Comparison of ENCODE assay signal across 8 cellular contexts in the genomic region with DNA sequence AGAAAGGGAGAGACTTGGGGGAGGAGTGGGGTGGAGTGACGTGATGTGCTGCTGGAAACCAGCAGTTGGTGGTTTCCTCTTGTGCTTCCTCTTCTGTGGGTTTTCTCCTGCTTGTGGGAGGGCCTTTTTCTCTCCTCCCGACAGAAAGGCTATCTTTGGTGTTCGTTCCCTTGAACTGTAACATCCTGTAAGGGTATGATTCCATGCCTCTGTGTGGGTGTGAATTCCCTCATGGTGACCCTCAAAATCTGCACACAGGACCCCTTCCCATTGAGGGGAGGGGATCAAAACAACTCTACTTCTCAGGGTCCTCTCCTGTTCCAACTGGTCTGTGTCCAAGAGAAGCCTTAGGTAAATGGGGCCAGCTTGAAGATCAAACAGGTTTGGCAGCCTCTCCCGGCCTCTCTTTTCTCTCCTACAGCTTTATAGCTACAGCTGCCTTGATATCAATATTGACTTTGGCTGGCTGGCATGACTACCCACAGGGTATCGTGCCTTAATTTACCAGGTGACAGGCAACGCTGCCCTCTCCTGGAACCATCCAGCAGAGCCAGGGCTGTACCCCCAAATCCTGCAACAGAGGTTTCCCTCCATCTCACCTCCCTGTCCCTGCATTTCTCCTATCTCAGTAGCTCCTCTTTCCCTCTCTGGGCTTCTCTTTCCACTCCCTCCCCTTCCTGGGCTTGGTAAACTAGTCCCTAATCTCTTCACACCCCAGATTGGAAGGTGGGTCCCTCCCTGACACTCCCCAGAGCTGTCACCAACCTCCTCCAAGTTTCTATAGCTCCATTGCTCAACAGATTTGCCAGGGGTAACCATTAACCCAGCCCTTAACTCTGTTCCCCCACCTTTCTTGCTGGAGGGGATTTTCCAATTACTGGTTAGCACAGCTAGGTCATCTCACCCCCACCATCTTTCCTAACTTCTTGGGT. TPM values are rescaled to one million over a fixed set of nuclear protein-coding genes. Genes with fewer than 3 reads are reported as not detected.
DNase-seq lines count a peak whose midpoint lies in the region; ATAC-seq and FAIRE-seq lines count a peak whose summit lies in the region.

No MANE protein-coding gene starts in this region.

- peak overlapping the region; percentile 94 to 97 for H3K27ac ChIP-seq in small intestine (ENCODE audit: low read depth in 1 of 2, low read length in 1 of 2)

- FAIRE-seq in small intestine (lab: Jason Lieb, UNC): no peak

- DNase-seq in ELR (ENCODE audit: low read depth): peak; percentile 86
- peak; percentile 96 for DNase-seq in SIG-M5 (lab: John Stamatoyannopoulos, UW)
- DNase-seq in activated naive CD8-positive, alpha-beta T cell treated with anti-CD3 and anti-CD28 coated beads, Interleukin-2, amount 50 U/mL, for 24 hours: peak; percentile 68
- DNase-seq in hepatic stellate cell (ENCODE audit: low spot score): peak; percentile 86
- DNase-seq in small intestine: peak; percentile 95
- DNase-seq in ecto neural progenitor cell (ENCODE audit: low spot score): no peak

- H3K27me3 Mint-ChIP-seq in IgD-negative memory B cell: no peaks in the 10 kb centered on the region
- H3K27me3 Mint-ChIP-seq in activated naive CD8-positive, alpha-beta T cell treated with anti-CD3 and anti-CD28 coated beads, Interleukin-2, amount 50 U/mL, for 24 hours: peaks cover 3% of the 10 kb centered on the region

- H3K9me3 Mint-ChIP-seq in IgD-negative memory B cell: no peaks in the 10 kb centered on the region
- H3K9me3 Mint-ChIP-seq in activated naive CD8-positive, alpha-beta T cell treated with anti-CD3 and anti-CD28 coated beads, Interleukin-2, amount 50 U/mL, for 24 hours: no peaks in the 10 kb centered on the region

- H3K27ac Mint-ChIP-seq in IgD-negative memory B cell: peak overlapping the region; percentile 52 to 95 (median 93)
- H3K27ac Mint-ChIP-seq in activated naive CD8-positive, alpha-beta T cell treated with anti-CD3 and anti-CD28 coated beads, Interleukin-2, amount 50 U/mL, for 24 hours: peak overlapping the region; percentile 83

- H3K4me1 ChIP-seq in small intestine (ENCODE audit: control insufficient read depth in 2 of 2, insufficient read depth in 1 of 2, low read depth in 1 of 2, low read length in 1 of 2): peaks cover 3 to 12% of the 10 kb centered on the region in 2 donors

- H3K4me1 Mint-ChIP-seq in IgD-negative memory B cell: peaks cover 32 to 47% (median 43%) of the 10 kb centered on the region in 3 donors
- H3K4me1 Mint-ChIP-seq in activated naive CD8-positive, alpha-beta T cell treated with anti-CD3 and anti-CD28 coated beads, Interleukin-2, amount 50 U/mL, for 24 hours: peaks cover 65% of the 10 kb centered on the region

- no peak for ATAC-seq in activated naive CD8-positive, alpha-beta T cell treated with anti-CD3 and anti-CD28 coated beads, Interleukin-2, amount 50 U/mL, for 24 hours
- ATAC-seq in GM19328 (IDR thresholded peaks at IDR 0.05; ENCODE audit: unreplicated experiment): no peak

- no peaks in the 10 kb centered on the region for H3K36me3 Mint-ChIP-seq in IgD-negative memory B cell
- H3K36me3 Mint-ChIP-seq in activated naive CD8-positive, alpha-beta T cell treated with anti-CD3 and anti-CD28 coated beads, Interleukin-2, amount 50 U/mL, for 24 hours (ENCODE audit: low read depth): peaks cover 49% of the 10 kb centered on the region

- H3K4me3 ChIP-seq in small intestine (ENCODE audit: low read depth in 1 of 2, low read length in 2 of 2): no peak overlapping the region

- H3K36me3 ChIP-seq in small intestine (ENCODE audit: control insufficient read depth in 2 of 2, insufficient read depth in 2 of 2, low read length in 2 of 2): peaks cover 0 to 2% of the 10 kb centered on the region in 2 donors

- H3K27me3 ChIP-seq in small intestine (ENCODE audit: control insufficient read depth in 2 of 2, insufficient read depth in 2 of 2, low read length in 2 of 2): no peaks in the 10 kb centered on the region

- H3K4me3 Mint-ChIP-seq in IgD-negative memory B cell: peak overlapping the region; percentile 93 to 99 (median 98)
- H3K4me3 Mint-ChIP-seq in activated naive CD8-positive, alpha-beta T cell treated with anti-CD3 and anti-CD28 coated beads, Interleukin-2, amount 50 U/mL, for 24 hours: peak overlapping the region; percentile 97

- 1 to 11% (median 5%) methylated on average over 6 of the region's 6 CpGs for WGBS in small intestine, 3 donors

- H3K9me3 ChIP-seq in small intestine (ENCODE audit: control insufficient read depth, low read depth): no peaks in the 10 kb centered on the region

RNA-seq across cellular contexts. Expression of a gene that starts 1.5 kb away (rescaled TPM):
- 4.2 TPM for polyA plus RNA-seq in IgD-negative memory B cell
- 10 to 100 TPM in 1 of 3 donors, 1 to 10 TPM in 2; 1.6 to 12.2 (median 6.3) TPM for polyA plus RNA-seq in small intestine

RNA-seq across cellular contexts. Expression of a gene that starts 2.0 kb away (rescaled TPM):
- 861 TPM for polyA plus RNA-seq in IgD-negative memory B cell
- polyA plus RNA-seq in small intestine: 100 to 1,000 TPM; 400 to 569 (median 500) TPM

RNA-seq across cellular contexts. Expression of a gene that starts 9.2 kb away (rescaled TPM):
- polyA plus RNA-seq in IgD-negative memory B cell (119 TPM), small intestine (10 to 100 TPM; 68.1 to 89.7 (median 84.1) TPM)

RNA-seq across cellular contexts. Expression of a gene that starts 15.1 kb away (rescaled TPM):
- 1.8 TPM for polyA plus RNA-seq in IgD-negative memory B cell
- polyA plus RNA-seq in small intestine: under 1 TPM in 1 of 3 donors, not detected in 2; 0.13 TPM

RNA-seq across cellular contexts. Expression of a gene that starts 16.8 kb away (rescaled TPM):
- not detected for polyA plus RNA-seq in IgD-negative memory B cell
- polyA plus RNA-seq in small intestine: not detected
